Comparison of ENCODE assay signal across 1 cellular context in genomic region chr12:57158186-57158585, GRCh38.
TF ChIP-seq lines count a peak whose summit lies in the region.

No MANE protein-coding gene starts in this region.

TF ChIP-seq in HepG2, 621 proteins besides CTCF, POLR2A, EP300 and RAD21:
- TF ChIP-seq MEIS2 (CRISPR knock-in tag; IDR thresholded peaks at IDR 0.05) (no peak), HHEX (CRISPR knock-in tag; IDR thresholded peaks at IDR 0.05) (no peak), ZNF274 (CRISPR knock-in tag; IDR thresholded peaks at IDR 0.05) (no peak), THRA (CRISPR knock-in tag; IDR thresholded peaks at IDR 0.05; ENCODE audit: borderline replicate concordance) (no peak), TMF1 (CRISPR knock-in tag; IDR thresholded peaks at IDR 0.05; ENCODE audit: low read depth) (no peak), AGO2 (optimal IDR thresholded peaks at IDR 0.05; ENCODE audit: low read depth, low read length) (peak; percentile 65)
